ENCODE assay signal across 8 cellular contexts in genomic region chr12:82527165-82527780, GRCh38.
DNase-seq lines count a peak whose midpoint lies in the region; ATAC-seq and TF ChIP-seq lines count a peak whose summit lies in the region.

No MANE protein-coding gene starts in this region.

- TF ChIP-seq EP300 in Ishikawa (IDR thresholded peaks at IDR 0.05; ENCODE audit: borderline replicate concordance): no peak

- no peaks in the 10 kb centered on the region for H3K4me1 Mint-ChIP-seq in activated CD4-positive, alpha-beta memory T cell treated with anti-CD3 and anti-CD28 coated beads for 36 hours (ENCODE audit: low read depth)
- no peaks in the 10 kb centered on the region for H3K4me1 Mint-ChIP-seq in activated CD4-positive, alpha-beta memory T cell treated with anti-CD3 and anti-CD28 coated beads, Interleukin-2, amount 10 ng/mL, durations not matched to agents 7 days and 5 days
- no peaks in the 10 kb centered on the region for H3K4me1 Mint-ChIP-seq in chondrocyte (ENCODE audit: low read depth)

- DNase-seq in activated CD4-positive, alpha-beta memory T cell treated with anti-CD3 and anti-CD28 coated beads for 36 hours: peak; percentile 11
- no peak for DNase-seq in activated CD4-positive, alpha-beta memory T cell treated with anti-CD3 and anti-CD28 coated beads, Interleukin-2, amount 10 ng/mL, durations not matched to agents 7 days and 5 days
- DNase-seq in OCI-M1 (lab: John Stamatoyannopoulos, UW) (peak; percentile 71), chondrocyte (ENCODE audit: low spot score) (no peak), mesenchymal stem cell (peak; percentile 51)
- DNase-seq in stimulated activated CD8-positive, alpha-beta memory T cell treated with anti-CD3 and anti-CD28 coated beads, Interleukin-4, amount 100 ng/mL, for 48 hours: no peak

- H2AFZ ChIP-seq in mesenchymal stem cell (ENCODE audit: low read depth, low read length): no peak overlapping the region

- H3K9ac ChIP-seq in mesenchymal stem cell (ENCODE audit: low read length): peak overlapping the region; percentile 50

- H3K14ac ChIP-seq in mesenchymal stem cell (ENCODE audit: low read length in 2 of 2): no peak overlapping the region

- peak; percentile 99 for TF ChIP-seq CTCF in chondrocyte (IDR thresholded peaks at IDR 0.05)

- peak; percentile 87 for TF ChIP-seq RAD21 in Ishikawa (IDR thresholded peaks at IDR 0.05; ENCODE audit: low read depth)

- H3K9me3 ChIP-seq in mesenchymal stem cell (ENCODE audit: control insufficient read depth, low read length): no peaks in the 10 kb centered on the region

- no peak overlapping the region for H3K27ac Mint-ChIP-seq in activated CD4-positive, alpha-beta memory T cell treated with anti-CD3 and anti-CD28 coated beads for 36 hours
- H3K27ac Mint-ChIP-seq in activated CD4-positive, alpha-beta memory T cell treated with anti-CD3 and anti-CD28 coated beads, Interleukin-2, amount 10 ng/mL, durations not matched to agents 7 days and 5 days: no peak overlapping the region
- no peak overlapping the region for H3K27ac Mint-ChIP-seq in chondrocyte (ENCODE audit: unreplicated experiment)

- no peak overlapping the region for H2AK5ac ChIP-seq in mesenchymal stem cell (ENCODE audit: low read length, severe bottlenecking)

- H2BK12ac ChIP-seq in mesenchymal stem cell (ENCODE audit: low read length in 2 of 2): no peak overlapping the region

- intact Hi-C loops in activated CD4-positive, alpha-beta memory T cell treated with anti-CD3 and anti-CD28 coated beads for 36 hours (cut with micrococcal nuclease): loop anchor here (1.0 to 5.0 kb wide), 3 partner anchors 140 to 1976 kb away; partner anchors contain the start of gene TMTC2

- H3K27me3 Mint-ChIP-seq in activated CD4-positive, alpha-beta memory T cell treated with anti-CD3 and anti-CD28 coated beads for 36 hours: peaks cover 2% of the 10 kb centered on the region
- peaks cover 15% of the 10 kb centered on the region for H3K27me3 Mint-ChIP-seq in activated CD4-positive, alpha-beta memory T cell treated with anti-CD3 and anti-CD28 coated beads, Interleukin-2, amount 10 ng/mL, durations not matched to agents 7 days and 5 days
- peaks cover 25% of the 10 kb centered on the region for H3K27me3 Mint-ChIP-seq in chondrocyte (ENCODE audit: low read depth)

- no peak overlapping the region for H3K4me2 ChIP-seq in mesenchymal stem cell (ENCODE audit: low read length, poor library complexity, severe bottlenecking)

- ATAC-seq in GM21526 (IDR thresholded peaks at IDR 0.05; ENCODE audit: low FRiP score, unreplicated experiment): peak; percentile 76

- no peaks in the 10 kb centered on the region for H3K36me3 Mint-ChIP-seq in activated CD4-positive, alpha-beta memory T cell treated with anti-CD3 and anti-CD28 coated beads for 36 hours
- H3K36me3 Mint-ChIP-seq in activated CD4-positive, alpha-beta memory T cell treated with anti-CD3 and anti-CD28 coated beads, Interleukin-2, amount 10 ng/mL, durations not matched to agents 7 days and 5 days (ENCODE audit: low read depth): no peaks in the 10 kb centered on the region
- H3K36me3 Mint-ChIP-seq in chondrocyte (ENCODE audit: low read depth): no peaks in the 10 kb centered on the region

- H3K36me3 ChIP-seq in mesenchymal stem cell (ENCODE audit: control insufficient read depth in 1 of 2, insufficient read depth in 2 of 2, low read depth in 1 of 2, low read length in 2 of 2): no peaks in the 10 kb centered on the region

- H2BK15ac ChIP-seq in mesenchymal stem cell (ENCODE audit: low read depth, poor library complexity, severe bottlenecking): no peak overlapping the region

- POLR2A ChIA-PET in activated CD4-positive, alpha-beta memory T cell treated with anti-CD3 and anti-CD28 coated beads for 36 hours (lab: Charles Lee): no interaction called here
- POLR2A ChIA-PET in activated CD4-positive, alpha-beta memory T cell treated with anti-CD3 and anti-CD28 coated beads, Interleukin-2, amount 10 ng/mL, durations not matched to agents 7 days and 5 days (lab: Charles Lee): no interaction called here

- no peak overlapping the region for H3K18ac ChIP-seq in mesenchymal stem cell (ENCODE audit: low read depth in 1 of 2, low read length in 2 of 2)

- H3K27me3 ChIP-seq in mesenchymal stem cell (ENCODE audit: control insufficient read depth in 1 of 2, insufficient read depth in 1 of 2, low read length in 2 of 2): no peaks in the 10 kb centered on the region

- H3K79me1 ChIP-seq in mesenchymal stem cell (replicated peaks; ENCODE audit: low read length, poor library complexity, severe bottlenecking): no peaks in the 10 kb centered on the region

- H2BK5ac ChIP-seq in mesenchymal stem cell (ENCODE audit: low read depth, low read length, poor library complexity, severe bottlenecking): no peak overlapping the region

- no peak overlapping the region for H4K8ac ChIP-seq in mesenchymal stem cell (ENCODE audit: low read length)

- H2BK120ac ChIP-seq in mesenchymal stem cell (ENCODE audit: low read depth, low read length): no peak overlapping the region

- no peak overlapping the region for H3K4me3 ChIP-seq in mesenchymal stem cell (ENCODE audit: insufficient read depth in 1 of 2, low read depth in 1 of 2, low read length in 2 of 2)

- 41% methylated on average over 3 of the region's 5 CpGs for WGBS in mesenchymal stem cell

- no peak overlapping the region for H3K4me3 Mint-ChIP-seq in activated CD4-positive, alpha-beta memory T cell treated with anti-CD3 and anti-CD28 coated beads for 36 hours
- H3K4me3 Mint-ChIP-seq in activated CD4-positive, alpha-beta memory T cell treated with anti-CD3 and anti-CD28 coated beads, Interleukin-2, amount 10 ng/mL, durations not matched to agents 7 days and 5 days: no peak overlapping the region
- no peak overlapping the region for H3K4me3 Mint-ChIP-seq in chondrocyte (ENCODE audit: unreplicated experiment)

- no peak overlapping the region for H4K91ac ChIP-seq in mesenchymal stem cell (ENCODE audit: low read length)

- H3K4me1 ChIP-seq in mesenchymal stem cell (ENCODE audit: control insufficient read depth, insufficient read depth, low read depth, low read length): peaks cover 2% of the 10 kb centered on the region

- H3K23ac ChIP-seq in mesenchymal stem cell (ENCODE audit: low read length in 2 of 2): no peak overlapping the region

- no peak overlapping the region for H3K27ac ChIP-seq in mesenchymal stem cell (ENCODE audit: low read length, poor library complexity, severe bottlenecking)

- no peak overlapping the region for H3K4ac ChIP-seq in mesenchymal stem cell (ENCODE audit: low read depth in 1 of 2, low read length in 2 of 2)

- CTCF ChIA-PET in activated CD4-positive, alpha-beta memory T cell treated with anti-CD3 and anti-CD28 coated beads for 36 hours (lab: Charles Lee): interaction anchor here (1.0 to 1.5 kb wide), 3 partner anchors 10 to 1976 kb away, joined by 3 to 6 read pairs (median 4); partner anchors contain the start of gene TMTC2
- CTCF ChIA-PET in activated CD4-positive, alpha-beta memory T cell treated with anti-CD3 and anti-CD28 coated beads, Interleukin-2, amount 10 ng/mL, durations not matched to agents 7 days and 5 days (lab: Charles Lee): interaction anchor here (1.1 to 1.4 kb wide), 2 partner anchors 26 to 159 kb away, joined by 3 to 9 read pairs; partner anchors contain the start of gene TMTC2

- H3K9me3 Mint-ChIP-seq in activated CD4-positive, alpha-beta memory T cell treated with anti-CD3 and anti-CD28 coated beads for 36 hours: no peaks in the 10 kb centered on the region
- H3K9me3 Mint-ChIP-seq in activated CD4-positive, alpha-beta memory T cell treated with anti-CD3 and anti-CD28 coated beads, Interleukin-2, amount 10 ng/mL, durations not matched to agents 7 days and 5 days: no peaks in the 10 kb centered on the region
- no peaks in the 10 kb centered on the region for H3K9me3 Mint-ChIP-seq in chondrocyte (ENCODE audit: low read depth)

TF ChIP-seq in Ishikawa, 13 proteins besides CTCF, POLR2A, EP300 and RAD21:
- TF ChIP-seq TEAD4 (IDR thresholded peaks at IDR 0.05) (no peak), YY1 (IDR thresholded peaks at IDR 0.05; ENCODE audit: low read depth) (no peak), EGR1 (IDR thresholded peaks at IDR 0.05) (no peak), USF1 (IDR thresholded peaks at IDR 0.05) (no peak), FOXM1 (IDR thresholded peaks at IDR 0.05; ENCODE audit: borderline replicate concordance, low read depth) (no peak), TCF12 (IDR thresholded peaks at IDR 0.05; ENCODE audit: low read depth) (no peak), TAF1 (IDR thresholded peaks at IDR 0.05; ENCODE audit: low read depth) (no peak), CREB1 (IDR thresholded peaks at IDR 0.05; ENCODE audit: low read depth) (no peak), NFIC (IDR thresholded peaks at IDR 0.05) (no peak), ZBTB7A (IDR thresholded peaks at IDR 0.05; ENCODE audit: low read depth) (no peak), CEBPB (IDR thresholded peaks at IDR 0.05) (no peak)
- TF ChIP-seq, protein P1, sequence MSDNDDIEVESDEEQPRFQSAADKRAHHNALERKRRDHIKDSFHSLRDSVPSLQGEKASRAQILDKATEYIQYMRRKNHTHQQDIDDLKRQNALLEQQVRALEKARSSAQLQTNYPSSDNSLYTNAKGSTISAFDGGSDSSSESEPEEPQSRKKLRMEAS (IDR thresholded peaks at IDR 0.05): no peak

Comparison
In these comparisons a context has a peak if more than half of its experiments do, and no peak if none do; other contexts are left out.
1. DNase-seq: peak in activated CD4-positive, alpha-beta memory T cell treated with anti-CD3 and anti-CD28 coated beads for 36 hours (single experiment), OCI-M1 (single experiment) and mesenchymal stem cell (single experiment); none in activated CD4-positive, alpha-beta memory T cell treated with anti-CD3 and anti-CD28 coated beads, Interleukin-2, amount 10 ng/mL, durations not matched to agents 7 days and 5 days (single experiment), chondrocyte (single experiment) and stimulated activated CD8-positive, alpha-beta memory T cell treated with anti-CD3 and anti-CD28 coated beads, Interleukin-4, amount 100 ng/mL, for 48 hours (single experiment).